15 cellular contexts compared by ENCODE assay signal in the genomic region with DNA sequence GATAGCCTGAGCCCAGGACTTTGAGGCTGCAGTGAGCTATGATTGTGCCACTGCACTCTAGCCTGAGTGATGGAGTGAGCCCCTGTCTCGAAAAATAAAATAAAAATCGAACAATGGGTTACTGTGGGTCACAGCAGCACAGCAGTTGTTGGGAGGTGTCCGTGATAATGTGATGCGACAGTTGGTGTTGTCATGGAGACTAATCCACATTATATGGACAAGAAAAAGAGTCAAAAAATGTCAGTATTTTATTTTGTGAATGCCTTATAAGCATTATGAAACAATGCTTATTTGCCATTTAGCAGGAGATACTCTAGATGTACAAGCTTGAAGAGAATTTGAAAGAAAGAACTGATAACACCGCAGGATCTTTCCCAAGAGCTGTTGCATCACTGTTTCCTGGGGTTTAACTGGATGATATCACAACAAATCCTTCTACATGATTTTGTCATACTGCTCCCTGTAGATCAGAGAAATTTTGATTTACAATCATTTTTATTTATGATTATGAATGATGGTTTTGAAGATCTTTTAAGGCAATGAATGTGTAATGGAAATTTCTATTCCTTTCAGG.
"Had no signal": no experiment of that assay in that cellular context is flagged by ENCODE, and none has a peak within 500 bp of the region (broad histone marks: within the 10 kb centered on the region; RNA-seq: fewer than 3 reads in every experiment).

No MANE protein-coding gene starts in this region.

- H3K27me3 ChIP-seq: ascending aorta, breast epithelium, left lung, transverse colon had no signal

- H3K4me1 ChIP-seq: ascending aorta, breast epithelium, left lung, parathyroid adenoma, transverse colon had no signal

- H3K9me3 ChIP-seq: ascending aorta, breast epithelium, left lung, transverse colon had no signal

- ATAC-seq: activated CD4-positive, CD25-positive, alpha-beta regulatory T cell treated with anti-CD3 and anti-CD28 coated beads, Interleukin-2, amount 50 U/mL, for 24 hours; naive thymus-derived CD8-positive, alpha-beta T cell; stimulated activated naive CD8-positive, alpha-beta T cell treated with anti-CD3 and anti-CD28 coated beads, Interleukin-15, Interleukin-2, amounts not matched to agents 100 U/mL and 50 U/mL, for 24 hours had no signal

- H3K9ac ChIP-seq: parathyroid adenoma had no signal

- H3K4me3 ChIP-seq: ascending aorta, breast epithelium, left lung, skin epidermis, transverse colon had no signal

- H2AFZ ChIP-seq: parathyroid adenoma had no signal

- H3K79me2 ChIP-seq: parathyroid adenoma had no signal

- H3K27ac ChIP-seq: ascending aorta, breast epithelium, epithelial cell of prostate, left lung, parathyroid adenoma, skin epidermis, transverse colon had no signal

- H3K36me3 ChIP-seq: ascending aorta, breast epithelium, left lung, transverse colon had no signal

- DNase-seq: activated CD4-positive, alpha-beta T cell treated with anti-CD3 and anti-CD28 coated beads, Interleukin-2, amount 50 U/mL, for 1 hour; activated CD8-positive, alpha-beta memory T cell treated with anti-CD3 and anti-CD28 coated beads for 24 hours; activated naive CD8-positive, alpha-beta T cell treated with anti-CD3 and anti-CD28 coated beads, Interleukin-2, amount 10 ng/mL, durations not matched to agents 7 days and 5 days; left lung; naive thymus-derived CD8-positive, alpha-beta T cell; stimulated activated CD4-positive, alpha-beta T cell treated with anti-CD3 and anti-CD28 coated beads, Interleukin-4, amount 100 ng/mL, for 4 hours; stimulated activated CD8-positive, alpha-beta memory T cell treated with anti-CD3 and anti-CD28 coated beads, Interleukin-4, amount 100 ng/mL, for 48 hours; stimulated activated naive CD8-positive, alpha-beta T cell treated with anti-CD3 and anti-CD28 coated beads, Interleukin-15, Interleukin-2, amounts not matched to agents 100 U/mL and 50 U/mL, for 24 hours had no signal
